In genomic region chr1:78607944-78608343, GRCh38 we compare ENCODE assay signal across 25 cellular contexts. TPM values are rescaled to one million over a fixed set of nuclear protein-coding genes. Genes with fewer than 3 reads are reported as not detected.
DNase-seq lines count a peak whose midpoint lies in the region; ATAC-seq and TF ChIP-seq lines count a peak whose summit lies in the region.
"Had no signal": no experiment of that assay in that cellular context is flagged by ENCODE, and none has a peak within 500 bp of the region (broad histone marks: within the 10 kb centered on the region; RNA-seq: fewer than 3 reads in every experiment).

No MANE protein-coding gene starts in this region.

- H3K9me2 ChIP-seq in Loucy (replicated peaks; ENCODE audit: low read depth, low read length): no peaks in the 10 kb centered on the region

- no peak for TF ChIP-seq POLR2A in transverse colon (IDR thresholded peaks at IDR 0.05)

- TF ChIP-seq EP300 in transverse colon (IDR thresholded peaks at IDR 0.05; ENCODE audit: low read depth): no peak

- in situ Hi-C loops in transverse colon (cut with MboI; ENCODE audit: low pct_ligation_motif_present in 1 of 4, low pct_unique_long_range_greater_than_20kb in 1 of 4, low sequenced_read_pairs in 3 of 4): loop anchor here (5.0 to 10.0 kb wide), 4 partner anchors 77 to 476 kb away; no protein-coding TSS in a partner anchor
- in situ Hi-C loops in G401 (cut with HindIII; ENCODE audit: low sequenced_read_pairs): no loop called here

- no peak overlapping the region for H3K27ac Mint-ChIP-seq in endodermal cell
- H3K27ac Mint-ChIP-seq: activated CD4-positive, alpha-beta T cell treated with anti-CD3 and anti-CD28 coated beads, Interleukin-2, amount 10 ng/mL, durations not matched to agents 24 days and 14 days; activated CD8-positive, alpha-beta memory T cell treated with anti-CD3 and anti-CD28 coated beads, Interleukin-2, amount 10 ng/mL, durations not matched to agents 7 days and 5 days; activated naive CD4-positive, alpha-beta T cell treated with anti-CD3 and anti-CD28 coated beads for 36 hours; activated T-cell treated with anti-CD3 and anti-CD28 coated beads, Interleukin-2, amount 50 U/mL, for 72 hours; B cell; HFFc6 had no signal

- no peak for ATAC-seq in HG03025 (IDR thresholded peaks at IDR 0.05; ENCODE audit: low FRiP score, unreplicated experiment)
- ATAC-seq: activated CD8-positive, alpha-beta memory T cell treated with anti-CD3 and anti-CD28 coated beads, Interleukin-2, amount 10 ng/mL, durations not matched to agents 7 days and 5 days; activated T-cell treated with anti-CD3 and anti-CD28 coated beads, Interleukin-2, amount 50 U/mL, for 72 hours; gastroesophageal sphincter; psoas muscle had no signal

- 66 to 83% methylated on average over 2 to 4 of the region's 4 CpGs for WGBS in endodermal cell (ENCODE audit: insufficient coverage in 1 of 2, insufficient read length in 1 of 2), 2 experiments
- 70% methylated on average over 4 of the region's 4 CpGs; no CpG with 5 or more reads in 1 of the 2 donors for WGBS in transverse colon (ENCODE audit: low coverage in 1 of 2), 2 donors

- no peaks in the 10 kb centered on the region for H3K36me3 ChIP-seq in Loucy (ENCODE audit: insufficient read depth, low read length)
- no peaks in the 10 kb centered on the region for H3K36me3 ChIP-seq in endodermal cell (ENCODE audit: control insufficient read depth, insufficient read depth, low read length)
- H3K36me3 ChIP-seq in transverse colon: no peaks in the 10 kb centered on the region
- H3K36me3 ChIP-seq: cardiac muscle cell, gastroesophageal sphincter, neutrophil, SJSA1, stomach, tibial nerve had no signal

- peak overlapping the region; percentile 10; the same call in 1 of the 2 replicates for H2AFZ ChIP-seq in Loucy (ENCODE audit: low read length)

- H3K27me3 Mint-ChIP-seq in endodermal cell (ENCODE audit: insufficient read depth): peaks cover 38% of the 10 kb centered on the region

- no peaks in the 10 kb centered on the region for H4K20me1 ChIP-seq in Loucy (ENCODE audit: insufficient read depth, low read length, poor library complexity, severe bottlenecking)

- peaks cover 2% of the 10 kb centered on the region for H3K4me1 Mint-ChIP-seq in endodermal cell
- H3K4me1 Mint-ChIP-seq: activated CD8-positive, alpha-beta memory T cell treated with anti-CD3 and anti-CD28 coated beads, Interleukin-2, amount 10 ng/mL, durations not matched to agents 7 days and 5 days; B cell had no signal

- H3K9me3 ChIP-seq in Loucy (ENCODE audit: insufficient read depth, low read depth, low read length) (no peaks in the 10 kb centered on the region), endodermal cell (ENCODE audit: control insufficient read depth, low read length) (peaks cover 5% of the 10 kb centered on the region), transverse colon (no peaks in the 10 kb centered on the region)
- H3K9me3 ChIP-seq: gastroesophageal sphincter, neutrophil, psoas muscle, SJSA1, stomach, tibial nerve had no signal

- no peaks in the 10 kb centered on the region for H3K4me1 ChIP-seq in Loucy (ENCODE audit: insufficient read depth, low read length, poor library complexity, severe bottlenecking)
- H3K4me1 ChIP-seq in endodermal cell (ENCODE audit: control insufficient read depth, insufficient read depth, low read length): peaks cover 3% of the 10 kb centered on the region
- H3K4me1 ChIP-seq in transverse colon: no peaks in the 10 kb centered on the region
- H3K4me1 ChIP-seq: psoas muscle had no signal

- H3K4me3 ChIP-seq in Loucy (ENCODE audit: low read length, poor library complexity, severe bottlenecking) (no peak overlapping the region), endodermal cell (ENCODE audit: low read length) (no peak overlapping the region), transverse colon (no peak overlapping the region)
- H3K4me3 ChIP-seq: cardiac muscle cell, gastroesophageal sphincter, psoas muscle, SJSA1, stomach, tibial nerve had no signal

- H3K4me3 Mint-ChIP-seq in endodermal cell: no peak overlapping the region
- H3K4me3 Mint-ChIP-seq: activated CD4-positive, alpha-beta T cell treated with anti-CD3 and anti-CD28 coated beads, Interleukin-2, amount 10 ng/mL, durations not matched to agents 24 days and 14 days; activated CD8-positive, alpha-beta memory T cell treated with anti-CD3 and anti-CD28 coated beads, Interleukin-2, amount 10 ng/mL, durations not matched to agents 7 days and 5 days; activated naive CD4-positive, alpha-beta T cell treated with anti-CD3 and anti-CD28 coated beads for 36 hours; activated T-cell treated with anti-CD3 and anti-CD28 coated beads, Interleukin-2, amount 50 U/mL, for 72 hours; B cell; HFFc6 had no signal

- intact Hi-C loops in transverse colon (cut with DNase I; ENCODE audit: low total_unique reads): loop anchor here (2.0 kb wide), 1 partner anchor 463 kb away; no protein-coding TSS in a partner anchor

- no peaks in the 10 kb centered on the region for H3K27me3 ChIP-seq in Loucy (ENCODE audit: insufficient read depth, low read length, poor library complexity, severe bottlenecking)
- H3K27me3 ChIP-seq in endodermal cell (ENCODE audit: control insufficient read depth, insufficient read depth, low read length, poor library complexity, severe bottlenecking): no peaks in the 10 kb centered on the region
- H3K27me3 ChIP-seq in transverse colon: no peaks in the 10 kb centered on the region
- H3K27me3 ChIP-seq: cardiac muscle cell, neutrophil, SJSA1, stomach, tibial nerve had no signal

- H3K9ac ChIP-seq in Loucy (ENCODE audit: low read depth, low read length, poor library complexity, severe bottlenecking) (no peak overlapping the region), endodermal cell (ENCODE audit: extremely low read depth, low read length, poor library complexity, severe bottlenecking) (no peak overlapping the region)
- H3K9ac ChIP-seq: KMS-11 had no signal

- TF ChIP-seq CTCF in Loucy (conservative IDR thresholded peaks at IDR 0.05; ENCODE audit: low read length): no peak
- no peak for TF ChIP-seq CTCF in endodermal cell (conservative IDR thresholded peaks at IDR 0.05)
- no peak for TF ChIP-seq CTCF in transverse colon (IDR thresholded peaks at IDR 0.05)

- DNase-seq in NCI-H510A (lab: John Stamatoyannopoulos, UW) (peak; percentile 7), NCI-H510A treated with DMSO at 0.1 percent for 48 hours (lab: John Stamatoyannopoulos, UW) (no peak), endodermal cell (peak; percentile 58), transverse colon (peak; percentile 14), NCI-H345 treated with DMSO at 0.1 percent for 48 hours (lab: John Stamatoyannopoulos, UW; ENCODE audit: unreplicated experiment) (no peak), G401 (ENCODE audit: low spot score) (no peak)
- DNase-seq: activated CD4-positive, alpha-beta T cell treated with anti-CD3 and anti-CD28 coated beads, Interleukin-2, amount 10 ng/mL, durations not matched to agents 24 days and 14 days; activated CD8-positive, alpha-beta memory T cell treated with anti-CD3 and anti-CD28 coated beads, Interleukin-2, amount 10 ng/mL, durations not matched to agents 7 days and 5 days; activated naive CD4-positive, alpha-beta T cell treated with anti-CD3 and anti-CD28 coated beads for 36 hours; activated T-cell treated with anti-CD3 and anti-CD28 coated beads, Interleukin-2, amount 50 U/mL, for 72 hours; cortex of kidney; NCI-H1436 treated with DMSO at 0.1 percent for 48 hours; psoas muscle; stimulated activated CD8-positive, alpha-beta memory T cell treated with anti-CD3 and anti-CD28 coated beads, Interleukin-4, amount 100 ng/mL, for 48 hours; stomach had no signal

- no peaks in the 10 kb centered on the region for H3K79me2 ChIP-seq in Loucy (ENCODE audit: insufficient read depth, low read length)

- H3K36me3 Mint-ChIP-seq in endodermal cell (ENCODE audit: low read depth): no peaks in the 10 kb centered on the region
- H3K36me3 Mint-ChIP-seq: activated CD8-positive, alpha-beta memory T cell treated with anti-CD3 and anti-CD28 coated beads, Interleukin-2, amount 10 ng/mL, durations not matched to agents 7 days and 5 days had no signal

- H3K9me3 Mint-ChIP-seq in endodermal cell: no peaks in the 10 kb centered on the region
- H3K9me3 Mint-ChIP-seq: activated CD4-positive, alpha-beta T cell treated with anti-CD3 and anti-CD28 coated beads, Interleukin-2, amount 10 ng/mL, durations not matched to agents 24 days and 14 days; activated naive CD4-positive, alpha-beta T cell treated with anti-CD3 and anti-CD28 coated beads for 36 hours; activated T-cell treated with anti-CD3 and anti-CD28 coated beads, Interleukin-2, amount 50 U/mL, for 72 hours; HFFc6 had no signal

- H3K4me2 ChIP-seq in Loucy (ENCODE audit: low read depth, low read length, poor library complexity, severe bottlenecking): no peak overlapping the region
- H3K4me2 ChIP-seq: KMS-11 had no signal

- H3K27ac ChIP-seq in endodermal cell (ENCODE audit: low read depth, low read length) (no peak overlapping the region), transverse colon (no peak overlapping the region)
- H3K27ac ChIP-seq: cardiac muscle cell, gastroesophageal sphincter, KMS-11, neutrophil, psoas muscle, SJSA1, stomach, tibial nerve had no signal

- no peaks in the 10 kb centered on the region for H3F3A ChIP-seq in Loucy (ENCODE audit: low read depth)

RNA-seq across cellular contexts. Expression of gene IFI44L, which starts 12.3 kb away (rescaled TPM):
- total RNA-seq in endodermal cell: not detected
- 0.85 TPM for polyA plus RNA-seq in endodermal cell (2013, experiment 1 of 2)
- 1.2 TPM for polyA plus RNA-seq in endodermal cell (2013, experiment 2 of 2)
- total RNA-seq in transverse colon: 1 to 10 TPM in 3 of 4 donors, not detected in 1; 1.8 to 5.5 (median 3.3) TPM
- not detected in 2 replicates for total RNA-seq in G401 (2014; rRNA removed; shearing (Covaris generic))
- polyA plus RNA-seq: cardiac muscle cell had no signal

RNA-seq across cellular contexts. Expression of gene IFI44, which starts 41.7 kb away (rescaled TPM):
- total RNA-seq in endodermal cell (not detected), transverse colon (1 to 10 TPM in 2 of 4 donors, not detected in 2; 5.9 to 9.7 TPM)
- 0.71 TPM for polyA plus RNA-seq in endodermal cell (2013, experiment 1 of 2)
- polyA plus RNA-seq in endodermal cell (2013, experiment 2 of 2): 0.95 TPM
- not detected in 2 replicates for total RNA-seq in G401 (2014; rRNA removed; shearing (Covaris generic))
- total RNA-seq: cardiac muscle cell had no signal
- polyA plus RNA-seq: cardiac muscle cell had no signal

Comparison
In these comparisons a context has a peak if more than half of its experiments do, and no peak if none do; other contexts are left out.
1. DNase-seq: peak in NCI-H510A (single experiment), endodermal cell (single experiment) and transverse colon (single experiment); none in NCI-H510A treated with DMSO at 0.1 percent for 48 hours (single experiment), NCI-H345 treated with DMSO at 0.1 percent for 48 hours (single experiment) and G401 (single experiment).